In genomic region chr9:110189001-110189400, GRCh38 we compare ENCODE assay signal across 13 cellular contexts. TPM values are rescaled to one million over a fixed set of nuclear protein-coding genes. Genes with fewer than 3 reads are reported as not detected.
A peak's percentile ranks its signal among the peaks of the same experiment; 100 is the strongest.
DNase-seq lines count a peak whose midpoint lies in the region; ATAC-seq, FAIRE-seq and TF ChIP-seq lines count a peak whose summit lies in the region.
"Had no signal": no experiment of that assay in that cellular context is flagged by ENCODE, and none has a peak within 500 bp of the region (broad histone marks: within the 10 kb centered on the region; RNA-seq: fewer than 3 reads in every experiment).

No MANE protein-coding gene starts in this region.

- intact Hi-C loops in head of caudate nucleus (cut with DNase I) (no loop called here), pancreas (cut with DNase I) (no loop called here)

- peak; percentile 51 for DNase-seq in NCI-H2029 treated with DMSO at 0.1 percent for 48 hours (lab: John Stamatoyannopoulos, UW)
- peak in 34 of 42 donors; percentile 5 to 57 (median 34) for DNase-seq in head of caudate nucleus
- peak in 5 of 6 donors; percentile 62 to 79 (median 66) for DNase-seq in pancreas
- DNase-seq in stimulated activated CD4-positive, alpha-beta T cell treated with anti-CD3 and anti-CD28 coated beads, Interleukin-1b, Interleukin-23, amount 100 ng/mL, for 48 hours: no peak
- no peak for DNase-seq in NCI-H1694 (lab: John Stamatoyannopoulos, UW)
- DNase-seq: NCI-H2171 had no signal

- no peak overlapping the region for H3K4me3 ChIP-seq in pancreas

- H3K27ac ChIP-seq in C4-2B (peak overlapping the region; percentile 68), pancreas (peak overlapping the region; percentile 47 to 76 (median 60))
- H3K27ac ChIP-seq: neutrophil had no signal

- H3K9me3 ChIP-seq in pancreas: no peaks in the 10 kb centered on the region
- H3K9me3 ChIP-seq: neutrophil had no signal

- no peak for FAIRE-seq in pancreas (lab: Jason Lieb, UNC)
- FAIRE-seq: TTC549 had no signal

- H3K4me1 ChIP-seq in pancreas: peaks cover 37 to 48% (median 47%) of the 10 kb centered on the region in 3 donors

- 12 to 13% methylated on average over 4 of the region's 4 CpGs for WGBS in pancreas, 2 donors

- TF ChIP-seq CTCF in C4-2B (conservative IDR thresholded peaks at IDR 0.05) (no peak), pancreas (IDR thresholded peaks at IDR 0.05) (no peak)

- H3K27me3 ChIP-seq in pancreas: no peaks in the 10 kb centered on the region

- ATAC-seq in pancreas (peak; percentile 79 to 91 (median 85)), GM21825 (IDR thresholded peaks at IDR 0.05; ENCODE audit: unreplicated experiment) (no peak), HG03025 (IDR thresholded peaks at IDR 0.05; ENCODE audit: low FRiP score, unreplicated experiment) (no peak)
- ATAC-seq: activated naive CD4-positive, alpha-beta T cell treated with anti-CD3 and anti-CD28 coated beads, Interleukin-2, amount 50 U/mL, for 72 hours had no signal

- no peaks in the 10 kb centered on the region for H3K36me3 ChIP-seq in pancreas
- H3K36me3 ChIP-seq: neutrophil had no signal

RNA-seq across cellular contexts. Expression of gene C9orf152, which starts 19.0 kb away (rescaled TPM):
- 1 to 10 TPM; 1.0 to 8.9 (median 3.2) TPM for total RNA-seq in pancreas
- polyA plus RNA-seq in pancreas: 1 to 10 TPM in 1 of 2 donors, under 1 TPM in 1; 0.85 to 1.3 TPM
- total RNA-seq: activated naive CD4-positive, alpha-beta T cell treated with anti-CD3 and anti-CD28 coated beads, Interleukin-2, amount 50 U/mL, for 72 hours; epithelial cell of proximal tubule had no signal

Comparison
In these comparisons a context has a peak if more than half of its experiments do, and no peak if none do; other contexts are left out.
1. DNase-seq: peak in NCI-H2029 treated with DMSO at 0.1 percent for 48 hours (single experiment), head of caudate nucleus (34 of 42) and pancreas (5 of 6); none in stimulated activated CD4-positive, alpha-beta T cell treated with anti-CD3 and anti-CD28 coated beads, Interleukin-1b, Interleukin-23, amount 100 ng/mL, for 48 hours (single experiment) and NCI-H1694 (single experiment).
2. ATAC-seq: peak in pancreas (4 of 4); none in GM21825 (single experiment) and HG03025 (single experiment).